2 cellular contexts compared by ENCODE assay signal in genomic region chr10:17199351-17199804, GRCh38.
A peak's percentile ranks its signal among the peaks of the same experiment; 100 is the strongest.
TF ChIP-seq lines count a peak whose summit lies in the region.

No MANE protein-coding gene starts in this region.

TF ChIP-seq in HEK293, 187 proteins besides CTCF, POLR2A, EP300 and RAD21 (continued from another document):
- TF ChIP-seq PATZ1 (tag by site-specific recombination; IDR thresholded peaks at IDR 0.05), result peak; percentile 47

TF ChIP-seq in K562, 482 proteins besides CTCF, POLR2A, EP300 and RAD21 (continued from another document and continues in another):
- no peak for TF ChIP-seq NR0B1 (IDR thresholded peaks at IDR 0.05; ENCODE audit: partially characterized antibody)
- no peak for TF ChIP-seq ELK1 (CRISPR knock-in tag; IDR thresholded peaks at IDR 0.05)
- no peak for TF ChIP-seq YBX1 (IDR thresholded peaks at IDR 0.05)
- no peak for TF ChIP-seq MCM2 (IDR thresholded peaks at IDR 0.05; ENCODE audit: low read depth)
- no peak for TF ChIP-seq SAFB2 (IDR thresholded peaks at IDR 0.05; ENCODE audit: borderline replicate concordance, low read depth, low read length, severe bottlenecking)
- TF ChIP-seq RBM25 (IDR thresholded peaks at IDR 0.05; ENCODE audit: low read depth, low read length, severe bottlenecking), result no peak
- 0 out of 2 replicates have a peak, but pooled peaks have one; percentile 74 for TF ChIP-seq GATAD2A (IDR thresholded peaks at IDR 0.05)
- TF ChIP-seq HMGN3 (IDR thresholded peaks at IDR 0.05; ENCODE audit: borderline replicate concordance, extremely low read depth, insufficient read length, low read depth, low read length), result no peak
- TF ChIP-seq CTBP1 (IDR thresholded peaks at IDR 0.05; ENCODE audit: borderline replicate concordance), result no peak
- TF ChIP-seq MBD2 (IDR thresholded peaks at IDR 0.05; ENCODE audit: borderline replicate concordance, low read depth), result no peak
- TF ChIP-seq FOXK2 (conservative IDR thresholded peaks at IDR 0.05 in 1 of 2, IDR thresholded peaks at IDR 0.05 in 1 of 2; ENCODE audit: low read depth in 2 of 2), result peak; percentile 19 to 35; a peak in 2 of 4 replicates
- TF ChIP-seq ZNF311 (CRISPR knock-in tag; IDR thresholded peaks at IDR 0.05), result no peak
- no peak for TF ChIP-seq MCM3 (IDR thresholded peaks at IDR 0.05)
- TF ChIP-seq GATA2 (CRISPR knock-in tag; IDR thresholded peaks at IDR 0.05), result peak; percentile 86
- TF ChIP-seq POLR3A (IDR thresholded peaks at IDR 0.05; ENCODE audit: borderline replicate concordance, extremely low read depth, insufficient read depth, insufficient read length), result no peak
- TF ChIP-seq PBX2 (CRISPR knock-in tag; IDR thresholded peaks at IDR 0.05; ENCODE audit: low read depth), result no peak
- TF ChIP-seq PBX2 (tag; conservative IDR thresholded peaks at IDR 0.05; ENCODE audit: low read depth), result peak; percentile 35; the same call in 1 of the 2 replicates
- TF ChIP-seq ARID3A (IDR thresholded peaks at IDR 0.05; ENCODE audit: borderline replicate concordance, low read depth, low read length), result peak; percentile 77; the same call in 1 of the 2 replicates
- no peak for TF ChIP-seq ZNF561 (CRISPR knock-in tag; conservative IDR thresholded peaks at IDR 0.05)
- TF ChIP-seq CCNT2 (IDR thresholded peaks at IDR 0.05; ENCODE audit: borderline replicate concordance, extremely low read depth, insufficient read length, low read depth, low read length), result no peak
- TF ChIP-seq NR1H2 (CRISPR knock-in tag; IDR thresholded peaks at IDR 0.05), result no peak
- no peak for TF ChIP-seq SMARCC2 (IDR thresholded peaks at IDR 0.05; ENCODE audit: low read depth)
- 0 out of 2 replicates have a peak, but pooled peaks have one; percentile 30 for TF ChIP-seq NKRF (IDR thresholded peaks at IDR 0.05; ENCODE audit: borderline replicate concordance)
- TF ChIP-seq EP400 (IDR thresholded peaks at IDR 0.05), result peak; percentile 51; the same call in 1 of the 2 replicates
- peak; percentile 51 for TF ChIP-seq KDM5B (IDR thresholded peaks at IDR 0.05; ENCODE audit: insufficient replicate concordance, low read depth, low read length)
- TF ChIP-seq ZNF121 (CRISPR knock-in tag; conservative IDR thresholded peaks at IDR 0.05), result no peak
- TF ChIP-seq E2F8 (IDR thresholded peaks at IDR 0.05; ENCODE audit: low read depth, partially characterized antibody), result peak; percentile 26
- peak; percentile 42; the same call in 1 of the 2 replicates for TF ChIP-seq HMBOX1 (IDR thresholded peaks at IDR 0.05)
- TF ChIP-seq JUNB (CRISPR knock-in tag; conservative IDR thresholded peaks at IDR 0.05), result no peak
- no peak for TF ChIP-seq HSF4 (CRISPR knock-in tag; IDR thresholded peaks at IDR 0.05; ENCODE audit: borderline replicate concordance)
- no peak for TF ChIP-seq ZNF398 (CRISPR knock-in tag; IDR thresholded peaks at IDR 0.05)
- TF ChIP-seq CHAMP1 (IDR thresholded peaks at IDR 0.05), result peak; percentile 53; the same call in 1 of the 2 replicates
- TF ChIP-seq MEF2A (IDR thresholded peaks at IDR 0.05; ENCODE audit: control insufficient read depth, low read depth, low read length), result no peak
- no peak for TF ChIP-seq CREB3L1 (IDR thresholded peaks at IDR 0.05; ENCODE audit: borderline replicate concordance, low read depth)
